Comparison of ENCODE assay signal across 11 cellular contexts in the genomic region with DNA sequence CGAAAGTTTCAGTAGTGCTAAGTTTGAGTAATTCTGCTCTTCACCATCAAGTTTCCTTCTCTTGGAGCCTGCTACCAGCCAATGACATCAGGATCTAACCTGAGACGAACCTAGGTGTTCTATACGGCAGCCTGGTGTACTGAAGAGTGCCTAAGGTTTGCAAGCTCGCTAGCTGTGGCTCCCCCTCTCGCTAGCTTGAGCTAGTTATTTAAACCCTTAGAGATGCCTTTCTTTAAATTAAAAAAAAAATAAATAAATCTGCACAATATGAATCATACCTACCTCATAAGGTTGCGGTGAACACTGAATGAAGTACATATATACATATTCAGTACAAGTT. TPM values are rescaled to one million over a fixed set of nuclear protein-coding genes. Genes with fewer than 3 reads are reported as not detected.
A peak's percentile ranks its signal among the peaks of the same experiment; 100 is the strongest.
DNase-seq lines count a peak whose midpoint lies in the region; ATAC-seq, FAIRE-seq and TF ChIP-seq lines count a peak whose summit lies in the region.
"Had no signal": no experiment of that assay in that cellular context is flagged by ENCODE, and none has a peak within 500 bp of the region (broad histone marks: within the 10 kb centered on the region; RNA-seq: fewer than 3 reads in every experiment).

No MANE protein-coding gene starts in this region.

- H3K27me3 ChIP-seq in HUES6 (ENCODE audit: control insufficient read depth, insufficient read depth, low read length), result peaks cover 51% of the 10 kb centered on the region
- no peaks in the 10 kb centered on the region for H3K27me3 ChIP-seq in keratinocyte (ENCODE audit: control insufficient read depth, extremely low read depth, insufficient read depth, low read length)
- H3K27me3 ChIP-seq in stomach, result peaks cover 0 to 52% (median 32%) of the 10 kb centered on the region in 3 donors

- H3K4me2 ChIP-seq in keratinocyte (ENCODE audit: control insufficient read depth, extremely low read depth, insufficient read depth, low read depth, low read length), result peak overlapping the region; percentile 99

- FAIRE-seq in keratinocyte (lab: Jason Lieb, UNC), result peak; percentile 92
- FAIRE-seq: TTC549 had no signal

- H3K4me1 Mint-ChIP-seq in stimulated activated memory B cell treated with anti-CD40 and anti-IgM and Interleukin-4, amounts not matched to agents 10 μg/mL and 1 μg/mL and 100 μg/mL, for 72 hours, result peaks cover 14% of the 10 kb centered on the region

- H3K4me3 ChIP-seq in HUES6 (ENCODE audit: low read depth, low read length), result peak overlapping the region; percentile 64
- peak overlapping the region; percentile 68 to 78 for H3K4me3 ChIP-seq in cardiac fibroblast (replicated peaks in 1 of 2; ENCODE audit: low read depth in 2 of 2, low read length in 2 of 2)
- peak overlapping the region; percentile 54 to 94 (median 88) for H3K4me3 ChIP-seq in keratinocyte (ENCODE audit: control insufficient read depth in 2 of 3, extremely low read depth in 1 of 3, insufficient read depth in 2 of 3, low read depth in 1 of 3, low read length in 3 of 3)
- H3K4me3 ChIP-seq in stomach, result peak overlapping the region; percentile 43 to 53 (median 46)

- dilution Hi-C loops in keratinocyte (cut with MboI; ENCODE audit: extremely low pct_ligation_motif_present, low sequenced_read_pairs), result no loop called here

- no peak overlapping the region for H3K27ac Mint-ChIP-seq in stimulated activated memory B cell treated with anti-CD40 and anti-IgM and Interleukin-4, amounts not matched to agents 10 μg/mL and 1 μg/mL and 100 μg/mL, for 72 hours
- H3K27ac Mint-ChIP-seq: dendritic cell treated with granulocyte-macrophage colony-stimulating factor and Interleukin-4, amounts not matched to agents 40 ng/mL and 50 ng/mL, for 4 days had no signal

- peaks cover 31% of the 10 kb centered on the region for H3K4me1 ChIP-seq in HUES6 (ENCODE audit: control insufficient read depth, insufficient read depth, low read length)
- H3K4me1 ChIP-seq in keratinocyte (ENCODE audit: control insufficient read depth, extremely low read depth, insufficient read depth, low read length), result peaks cover 27% of the 10 kb centered on the region
- H3K4me1 ChIP-seq in stomach, result peaks cover 11 to 24% (median 19%) of the 10 kb centered on the region in 4 donors

- 8 to 15% (median 13%) methylated on average over 6 of the region's 6 CpGs for WGBS in stomach, 5 donors

- no peak for TF ChIP-seq EP300 in stomach (IDR thresholded peaks at IDR 0.05)

- no peaks in the 10 kb centered on the region for H3K36me3 Mint-ChIP-seq in stimulated activated memory B cell treated with anti-CD40 and anti-IgM and Interleukin-4, amounts not matched to agents 10 μg/mL and 1 μg/mL and 100 μg/mL, for 72 hours

- peak overlapping the region; percentile 62 for H2AFZ ChIP-seq in keratinocyte (ENCODE audit: control insufficient read depth, low read length)

- DNase-seq in cardiac fibroblast (ENCODE audit: low read depth in 2 of 2) (peak; percentile 44 to 89), keratinocyte (ENCODE audit: low read depth, low spot score) (peak; percentile 68), stomach (no peak), left colon (no peak)
- DNase-seq: NCI-H2029 had no signal

- H3K27me3 Mint-ChIP-seq in stimulated activated memory B cell treated with anti-CD40 and anti-IgM and Interleukin-4, amounts not matched to agents 10 μg/mL and 1 μg/mL and 100 μg/mL, for 72 hours, result peaks cover 43% of the 10 kb centered on the region

- H3K9me3 Mint-ChIP-seq in stimulated activated memory B cell treated with anti-CD40 and anti-IgM and Interleukin-4, amounts not matched to agents 10 μg/mL and 1 μg/mL and 100 μg/mL, for 72 hours, result no peaks in the 10 kb centered on the region
- H3K9me3 Mint-ChIP-seq: dendritic cell treated with granulocyte-macrophage colony-stimulating factor and Interleukin-4, amounts not matched to agents 40 ng/mL and 50 ng/mL, for 4 days had no signal

- H3K4me3 Mint-ChIP-seq in stimulated activated memory B cell treated with anti-CD40 and anti-IgM and Interleukin-4, amounts not matched to agents 10 μg/mL and 1 μg/mL and 100 μg/mL, for 72 hours, result no peak overlapping the region
- H3K4me3 Mint-ChIP-seq: dendritic cell treated with granulocyte-macrophage colony-stimulating factor and Interleukin-4, amounts not matched to agents 40 ng/mL and 50 ng/mL, for 4 days had no signal

- H3K27ac ChIP-seq in HUES6 (ENCODE audit: low read depth, low read length) (no peak overlapping the region), keratinocyte (ENCODE audit: control insufficient read depth, insufficient read depth, low read length) (peak overlapping the region; percentile 93), stomach (peak overlapping the region in 4 of 5 donors; percentile 64 to 78 (median 70))

- no peak overlapping the region for H3K9ac ChIP-seq in HUES6 (ENCODE audit: low read length)
- H3K9ac ChIP-seq in keratinocyte (ENCODE audit: control insufficient read depth, extremely low read depth, insufficient read depth, low read length), result peak overlapping the region; percentile 88

- TF ChIP-seq POLR2A in stomach (IDR thresholded peaks at IDR 0.05), result no peak

- no peaks in the 10 kb centered on the region for H3K9me1 ChIP-seq in keratinocyte (ENCODE audit: control insufficient read depth, extremely low read depth, insufficient read depth, low read length)

- TF ChIP-seq CTCF in cardiac fibroblast (IDR thresholded peaks at IDR 0.05; ENCODE audit: low read depth, low read length), result peak; percentile 30
- TF ChIP-seq CTCF in keratinocyte (optimal IDR thresholded peaks at IDR 0.05 in 1 of 3, IDR thresholded peaks at IDR 0.05 in 1 of 3, conservative IDR thresholded peaks at IDR 0.05 in 1 of 3; ENCODE audit: extremely low read depth in 1 of 3, insufficient read depth in 2 of 3, low read length in 3 of 3), result peak in 2 of 3 experiments; percentile 16 to 67
- no peak for TF ChIP-seq CTCF in stomach (IDR thresholded peaks at IDR 0.05)

- H4K20me1 ChIP-seq in keratinocyte (ENCODE audit: control insufficient read depth, extremely low read depth, insufficient read depth, low read length), result no peaks in the 10 kb centered on the region

- H3K36me3 ChIP-seq in HUES6 (ENCODE audit: control insufficient read depth, insufficient read depth, low read length), result no peaks in the 10 kb centered on the region
- H3K36me3 ChIP-seq in keratinocyte (ENCODE audit: control insufficient read depth in 2 of 2, extremely low read depth in 1 of 2, insufficient read depth in 2 of 2, low read length in 2 of 2), result no peaks in the 10 kb centered on the region
- no peaks in the 10 kb centered on the region for H3K36me3 ChIP-seq in stomach

- intact Hi-C loops in stomach (cut with DNase I; ENCODE audit: low total_unique reads), result no loop called here
- intact Hi-C loops in left colon (cut with DNase I, micrococcal nuclease), result no loop called here

- peaks cover 40% of the 10 kb centered on the region for H3K79me2 ChIP-seq in keratinocyte (ENCODE audit: control insufficient read depth, insufficient read depth, low read length)

- H3K9me3 ChIP-seq in HUES6 (ENCODE audit: control insufficient read depth, insufficient read depth, low read depth, low read length) (no peaks in the 10 kb centered on the region), keratinocyte (ENCODE audit: control insufficient read depth, low read depth, low read length) (no peaks in the 10 kb centered on the region), stomach (no peaks in the 10 kb centered on the region)

- ATAC-seq in GM19351 (IDR thresholded peaks at IDR 0.05; ENCODE audit: unreplicated experiment) (no peak), GM21381 (IDR thresholded peaks at IDR 0.05; ENCODE audit: unreplicated experiment) (no peak), left colon (no peak)
- no peak for ATAC-seq in stimulated activated memory B cell treated with anti-CD40 and anti-IgM and Interleukin-4, amounts not matched to agents 10 μg/mL and 1 μg/mL and 100 μg/mL, for 72 hours

RNA-seq across cellular contexts. Expression of gene COL8A1, which starts 1.4 kb away (rescaled TPM):
- polyA plus RNA-seq in keratinocyte, result 98.8 to 180 TPM (median 102 TPM) in 3 replicates
- polyA plus RNA-seq in keratinocyte (2011; ENCODE audit: low read depth), result 12.5 TPM
- polyA plus RNA-seq in keratinocyte (2011; cell fraction: cytosol; rRNA removed), result 27.9 and 31.0 TPM in 2 replicates
- polyA plus RNA-seq in keratinocyte (2011; cell fraction: nucleus; rRNA removed), result 202 and 239 TPM in 2 replicates
- polyA plus RNA-seq in keratinocyte (2012; ENCODE audit: low replicate concordance), result 18.4 and 115 TPM in 2 replicates
- polyA minus RNA-seq in keratinocyte, result 199 to 251 TPM (median 214 TPM) in 3 replicates
- polyA minus RNA-seq in keratinocyte (2011; cell fraction: cytosol; rRNA and poly(A)+ RNA removed), result 59.1 TPM
- 197 and 453 TPM in 2 replicates for polyA minus RNA-seq in keratinocyte (2011; cell fraction: nucleus; rRNA and poly(A)+ RNA removed)
- 10 to 100 TPM in 3 of 5 donors, 1 to 10 TPM in 2; 5.9 to 16.5 (median 11.7) TPM for total RNA-seq in stomach
- 1 to 10 TPM in 1 of 3 donors, under 1 TPM in 2; 0.31 to 1.1 (median 0.90) TPM for polyA plus RNA-seq in stomach
- total RNA-seq in left colon, result 1 to 10 TPM; 2.3 to 2.8 TPM

Comparison
In these comparisons a context has a peak if more than half of its experiments do, and no peak if none do; other contexts are left out.
1. DNase-seq: peak in cardiac fibroblast (2 of 2) and keratinocyte (single experiment); none in stomach (single experiment) and left colon (0 of 2).
2. CTCF ChIP-seq: peak in cardiac fibroblast (single experiment) and keratinocyte (2 of 3); none in stomach (0 of 7).
3. Peak in every context shown above with its lines, with median percentiles within 50 percentile points of each other: H3K4me3 ChIP-seq.